In the genomic region with DNA sequence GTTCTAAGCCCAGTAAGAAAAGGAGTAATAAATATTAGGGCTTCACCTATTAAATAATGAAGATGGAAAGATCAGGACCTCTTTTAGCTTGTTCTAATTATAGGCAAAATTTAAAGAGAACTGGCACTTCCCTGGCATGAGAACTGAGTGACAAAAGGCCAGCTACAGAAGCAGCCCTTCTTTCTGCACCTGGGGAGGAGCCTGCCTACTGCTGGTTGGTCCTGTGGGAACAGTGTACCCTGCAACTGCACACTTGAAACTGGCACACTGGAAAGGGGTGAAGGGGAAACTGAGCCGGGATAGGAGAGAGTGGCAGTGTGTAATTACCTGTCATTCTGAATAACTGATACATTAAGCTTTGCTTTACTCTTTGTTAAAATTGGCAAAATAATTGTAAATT, we compare ENCODE assay signal across 24 cellular contexts.
A peak's percentile ranks its signal among the peaks of the same experiment; 100 is the strongest.
DNase-seq lines count a peak whose midpoint lies in the region; ATAC-seq, FAIRE-seq and TF ChIP-seq lines count a peak whose summit lies in the region.
"Had no signal": no experiment of that assay in that cellular context is flagged by ENCODE, and none has a peak within 500 bp of the region (broad histone marks: within the 10 kb centered on the region; RNA-seq: fewer than 3 reads in every experiment).

No MANE protein-coding gene starts in this region.

- peaks cover 0 to 13% (median 5%) of the 10 kb centered on the region in 4 donors for H3K36me3 ChIP-seq in liver (ENCODE audit: control insufficient read depth in 4 of 4, insufficient read depth in 3 of 4, low read depth in 1 of 4, low read length in 3 of 4)
- H3K36me3 ChIP-seq in HepG2 (replicated peaks in 1 of 2; ENCODE audit: control insufficient read depth in 1 of 2, insufficient read depth in 2 of 2, low read length in 2 of 2): peaks cover 14 to 69% of the 10 kb centered on the region in 2 experiments
- no peaks in the 10 kb centered on the region for H3K36me3 ChIP-seq in body of pancreas (replicated peaks in 1 of 2; ENCODE audit: insufficient read depth in 1 of 2, low read depth in 2 of 2)
- H3K36me3 ChIP-seq: adrenal gland had no signal

- peaks cover 51% of the 10 kb centered on the region for H3K4me1 Mint-ChIP-seq in T-helper 17 cell

- H3K4me3 Mint-ChIP-seq in T-helper 17 cell: no peak overlapping the region

- peaks cover 21% of the 10 kb centered on the region for H3K79me2 ChIP-seq in HepG2 (ENCODE audit: insufficient read depth, low read length)

- CTCF ChIA-PET in HepG2 (lab: Yijun Ruan, JAX; ENCODE audit: low intra/inter-chr PET ratio, low total read pairs): no interaction called here

- H3K27ac Mint-ChIP-seq in T-helper 17 cell: peak overlapping the region; percentile 78

- TF ChIP-seq POLR2A in HepG2 (IDR thresholded peaks at IDR 0.05; ENCODE audit: insufficient read depth in 1 of 2, low read depth in 2 of 2, low read length in 2 of 2) (no peak), body of pancreas (IDR thresholded peaks at IDR 0.05) (no peak)

- TF ChIP-seq EP300 in HepG2 (IDR thresholded peaks at IDR 0.05; ENCODE audit: low read depth in 2 of 2, low read length in 2 of 2): no peak
- TF ChIP-seq EP300 in HepG2 (CRISPR knock-in tag; IDR thresholded peaks at IDR 0.05; ENCODE audit: borderline replicate concordance): no peak

- no peak overlapping the region for H2AFZ ChIP-seq in HepG2 (ENCODE audit: low read length)

- H3K27me3 ChIP-seq in liver (ENCODE audit: control insufficient read depth in 4 of 4, insufficient read depth in 4 of 4, low read length in 3 of 4): no peaks in the 10 kb centered on the region
- no peaks in the 10 kb centered on the region for H3K27me3 ChIP-seq in HepG2 (ENCODE audit: control insufficient read depth in 1 of 2, insufficient read depth in 2 of 2, low read length in 2 of 2)
- H3K27me3 ChIP-seq in foreskin keratinocyte: no peaks in the 10 kb centered on the region
- H3K27me3 ChIP-seq in body of pancreas: no peaks in the 10 kb centered on the region
- H3K27me3 ChIP-seq: adrenal gland, BLaER1 had no signal

- H4K20me1 ChIP-seq in HepG2 (ENCODE audit: insufficient read depth, low read length): peaks cover 11% of the 10 kb centered on the region; the same call in 1 of the 2 replicates

- intact Hi-C loops in HepG2 (cut with micrococcal nuclease; ENCODE audit: unreplicated experiment) (loop anchor here (10.0 kb wide), 1 partner anchor 317 kb away; no protein-coding TSS in a partner anchor), body of pancreas (cut with DNase I) (no loop called here)

- H3K9ac ChIP-seq in liver (ENCODE audit: low read depth in 1 of 2, low read length in 2 of 2) (no peak overlapping the region), HepG2 (ENCODE audit: insufficient read depth, low read depth, low read length) (no peak overlapping the region)
- H3K9ac ChIP-seq: BLaER1 had no signal

- no peak overlapping the region for H3K4me3 ChIP-seq in liver (ENCODE audit: low read depth in 1 of 3, low read length in 3 of 3)
- H3K4me3 ChIP-seq in HepG2 (replicated peaks in 1 of 3; ENCODE audit: insufficient read depth in 1 of 3, low read depth in 2 of 3, low read length in 3 of 3): no peak overlapping the region
- H3K4me3 ChIP-seq in body of pancreas: no peak overlapping the region
- H3K4me3 ChIP-seq: adrenal gland, BLaER1, psoas muscle had no signal

- POLR2A ChIA-PET in HepG2 (lab: Yijun Ruan, JAX): no interaction called here

- in situ Hi-C loops in HepG2 (cut with HindIII; ENCODE audit: extremely low pct_ligation_motif_present, low pct_unique_long_range_greater_than_20kb): no loop called here

- H3K36me3 Mint-ChIP-seq in T-helper 17 cell (ENCODE audit: low read depth): peaks cover 9% of the 10 kb centered on the region

- WGBS in liver: 97% methylated on average over 1 of the region's 1 CpG
- WGBS in HepG2 (ENCODE audit: low lambda C conversion rate): 100% methylated on average over 1 of the region's 1 CpG
- WGBS in body of pancreas, 2 donors: 100% methylated on average over 1 of the region's 1 CpG

- no peaks in the 10 kb centered on the region for H3K27me3 Mint-ChIP-seq in T-helper 17 cell

- FAIRE-seq in HepG2 (lab: Jason Lieb, UNC): no peak
- FAIRE-seq: bronchial epithelial cell, kidney had no signal

- H3K9me3 ChIP-seq in liver (ENCODE audit: control insufficient read depth in 4 of 4, low read length in 3 of 4) (no peaks in the 10 kb centered on the region), HepG2 (ENCODE audit: low read length) (no peaks in the 10 kb centered on the region), T-helper 17 cell (ENCODE audit: control insufficient read depth, low read length, poor library complexity, severe bottlenecking) (no peaks in the 10 kb centered on the region), body of pancreas (no peaks in the 10 kb centered on the region)
- H3K9me3 ChIP-seq: adrenal gland, BLaER1, psoas muscle had no signal

- H3K4me2 ChIP-seq in HepG2 (ENCODE audit: low read depth, low read length): no peak overlapping the region
- H3K4me2 ChIP-seq: BLaER1 had no signal

- no peak for ATAC-seq in HepG2
- ATAC-seq in T-helper 17 cell: no peak
- ATAC-seq in foreskin keratinocyte: no peak
- ATAC-seq in HG03571 (IDR thresholded peaks at IDR 0.05; ENCODE audit: unreplicated experiment): no peak
- ATAC-seq in body of pancreas: no peak

- DNase-seq in HepG2 (ENCODE audit: low spot score): no peak
- no peak for DNase-seq in T-helper 17 cell
- no peak for DNase-seq in foreskin keratinocyte
- DNase-seq in mesenteric fat pad (ENCODE audit: low spot score): no peak
- DNase-seq in NOMO-1 (lab: John Stamatoyannopoulos, UW; ENCODE audit: unreplicated experiment in 2 of 2): no peak
- no peak for DNase-seq in body of pancreas
- DNase-seq: ACHN; activated CD4-positive, alpha-beta T cell treated with anti-CD3 and anti-CD28 coated beads, Interleukin-2, amount 50 U/mL, for 48 hours; activated CD8-positive, alpha-beta memory T cell treated with anti-CD3 and anti-CD28 coated beads, Interleukin-2, amount 50 U/mL, for 48 hours; activated effector memory CD4-positive, alpha-beta T cell treated with anti-CD3 and anti-CD28 coated beads, Interleukin-2, amount 50 U/mL, for 16 hours; adrenal gland; DND-41; kidney; NCI-H1048; NCI-H1694 treated with DMSO at 0.1 percent for 48 hours; NCI-H2171 treated with DMSO at 0.1 percent for 48 hours; NCI-H526; nucleus accumbens; psoas muscle; stimulated activated CD8-positive, alpha-beta memory T cell treated with anti-CD3 and anti-CD28 coated beads, Interleukin-4, amount 100 ng/mL, for 48 hours had no signal

- no peak for TF ChIP-seq RAD21 in liver (IDR thresholded peaks at IDR 0.05)
- TF ChIP-seq RAD21 in HepG2 (CRISPR knock-in tag; IDR thresholded peaks at IDR 0.05): no peak

- TF ChIP-seq CTCF in liver (IDR thresholded peaks at IDR 0.05; ENCODE audit: low read depth, low read length, missing input control) (no peak), HepG2 (CRISPR knock-in tag; IDR thresholded peaks at IDR 0.05) (no peak), foreskin keratinocyte (conservative IDR thresholded peaks at IDR 0.05) (no peak), body of pancreas (IDR thresholded peaks at IDR 0.05) (no peak)

- H3K27ac ChIP-seq in liver (ENCODE audit: low read depth in 1 of 2, low read length in 2 of 2): peak overlapping the region; percentile 9 to 21
- H3K27ac ChIP-seq in HepG2 (ENCODE audit: extremely low read length, insufficient read depth, low read length): no peak overlapping the region
- peak overlapping the region; percentile 15 for H3K27ac ChIP-seq in foreskin keratinocyte
- H3K27ac ChIP-seq in body of pancreas: no peak overlapping the region
- H3K27ac ChIP-seq: adrenal gland, BLaER1, psoas muscle had no signal

- no TSS peak for BruUV-seq in HepG2 (replicated peaks; lab: Mats Ljungman, UMichigan)

- H3K4me1 ChIP-seq in liver (ENCODE audit: control insufficient read depth in 4 of 4, insufficient read depth in 4 of 4, low read length in 3 of 4): peaks cover 4 to 29% (median 12%) of the 10 kb centered on the region in 4 donors
- H3K4me1 ChIP-seq in HepG2 (ENCODE audit: insufficient read depth, low read length): peaks cover 16% of the 10 kb centered on the region
- peaks cover 34% of the 10 kb centered on the region for H3K4me1 ChIP-seq in foreskin keratinocyte
- peaks cover 53% of the 10 kb centered on the region for H3K4me1 ChIP-seq in body of pancreas

TF ChIP-seq in liver, 16 proteins besides CTCF, POLR2A, EP300 and RAD21:
- TF ChIP-seq, protein P1, sequence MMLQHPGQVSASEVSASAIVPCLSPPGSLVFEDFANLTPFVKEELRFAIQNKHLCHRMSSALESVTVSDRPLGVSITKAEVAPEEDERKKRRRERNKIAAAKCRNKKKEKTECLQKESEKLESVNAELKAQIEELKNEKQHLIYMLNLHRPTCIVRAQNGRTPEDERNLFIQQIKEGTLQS (IDR thresholded peaks at IDR 0.05): no peak
- no peak for TF ChIP-seq EGR1 (IDR thresholded peaks at IDR 0.05; ENCODE audit: low read depth in 2 of 2)
- no peak for TF ChIP-seq JUND (IDR thresholded peaks at IDR 0.05)
- no peak for TF ChIP-seq NR2F2 (IDR thresholded peaks at IDR 0.05)
- TF ChIP-seq, protein P2, sequence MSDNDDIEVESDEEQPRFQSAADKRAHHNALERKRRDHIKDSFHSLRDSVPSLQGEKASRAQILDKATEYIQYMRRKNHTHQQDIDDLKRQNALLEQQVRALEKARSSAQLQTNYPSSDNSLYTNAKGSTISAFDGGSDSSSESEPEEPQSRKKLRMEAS (IDR thresholded peaks at IDR 0.05): no peak
- TF ChIP-seq HNF4A (conservative IDR thresholded peaks at IDR 0.05): no peak
- no peak for TF ChIP-seq FOXA1 (IDR thresholded peaks at IDR 0.05)
- no peak for TF ChIP-seq FOXA2 (IDR thresholded peaks at IDR 0.05)
- TF ChIP-seq HNF4G (IDR thresholded peaks at IDR 0.05): no peak

TF ChIP-seq in HepG2, 621 proteins besides CTCF, POLR2A, EP300 and RAD21 (continues in another document):
- TF ChIP-seq, protein P3, sequence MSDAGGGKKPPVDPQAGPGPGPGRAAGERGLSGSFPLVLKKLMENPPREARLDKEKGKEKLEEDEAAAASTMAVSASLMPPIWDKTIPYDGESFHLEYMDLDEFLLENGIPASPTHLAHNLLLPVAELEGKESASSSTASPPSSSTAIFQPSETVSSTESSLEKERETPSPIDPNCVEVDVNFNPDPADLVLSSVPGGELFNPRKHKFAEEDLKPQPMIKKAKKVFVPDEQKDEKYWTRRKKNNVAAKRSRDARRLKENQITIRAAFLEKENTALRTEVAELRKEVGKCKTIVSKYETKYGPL (CRISPR knock-in tag; IDR thresholded peaks at IDR 0.05): no peak
- no peak for TF ChIP-seq ZNF382 (CRISPR knock-in tag; IDR thresholded peaks at IDR 0.05; ENCODE audit: borderline replicate concordance)
- TF ChIP-seq, protein P4, sequence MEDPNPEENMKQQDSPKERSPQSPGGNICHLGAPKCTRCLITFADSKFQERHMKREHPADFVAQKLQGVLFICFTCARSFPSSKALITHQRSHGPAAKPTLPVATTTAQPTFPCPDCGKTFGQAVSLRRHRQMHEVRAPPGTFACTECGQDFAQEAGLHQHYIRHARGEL (CRISPR knock-in tag; IDR thresholded peaks at IDR 0.05): no peak
- TF ChIP-seq PITX1 (CRISPR knock-in tag; IDR thresholded peaks at IDR 0.05): no peak
- TF ChIP-seq ATF1 (CRISPR knock-in tag; IDR thresholded peaks at IDR 0.05): no peak
- no peak for TF ChIP-seq RXRA (CRISPR knock-in tag; IDR thresholded peaks at IDR 0.05)
- no peak for TF ChIP-seq JUN (CRISPR knock-in tag; IDR thresholded peaks at IDR 0.05)
- TF ChIP-seq RCOR2 (CRISPR knock-in tag; IDR thresholded peaks at IDR 0.05): no peak
- TF ChIP-seq PHF5A (CRISPR knock-in tag; IDR thresholded peaks at IDR 0.05; ENCODE audit: low read depth, unreplicated experiment): no peak

Comparison
In these comparisons a context has a peak if more than half of its experiments do, and no peak if none do; other contexts are left out.
1. H3K27ac ChIP-seq: peak in liver (2 of 2) and foreskin keratinocyte (single experiment); none in HepG2 (single experiment) and body of pancreas (0 of 4).